ENCODE assay signal across 14 cellular contexts in the genomic region with DNA sequence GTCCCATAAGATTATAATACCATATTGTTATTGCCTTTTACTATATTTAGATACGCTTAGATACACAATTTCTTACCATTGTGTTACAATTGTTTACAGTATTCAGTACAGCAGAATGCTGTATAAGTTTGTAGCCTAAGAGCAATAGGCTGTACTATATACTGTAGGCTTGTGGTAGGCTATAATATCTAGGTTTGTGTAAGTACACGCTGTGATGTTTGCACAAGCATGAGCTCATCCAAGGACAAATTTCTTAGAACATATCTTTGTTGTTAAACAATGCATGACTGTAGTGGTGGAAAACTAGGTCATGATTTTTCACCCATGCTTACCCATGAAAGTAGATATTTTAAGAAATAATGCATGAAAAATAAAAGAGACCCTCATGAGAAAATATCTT.
DNase-seq lines count a peak whose midpoint lies in the region; ATAC-seq and TF ChIP-seq lines count a peak whose summit lies in the region.
"Had no signal": no experiment of that assay in that cellular context is flagged by ENCODE, and none has a peak within 500 bp of the region (broad histone marks: within the 10 kb centered on the region; RNA-seq: fewer than 3 reads in every experiment).

No MANE protein-coding gene starts in this region.

- CTCF ChIA-PET in Panc1 (lab: Charles Lee): no interaction called here

- no peak overlapping the region for H3K4me3 ChIP-seq in Panc1 (ENCODE audit: low read depth in 2 of 2, low read length in 2 of 2)
- no peak overlapping the region for H3K4me3 ChIP-seq in epithelial cell of esophagus (ENCODE audit: low read length)
- H3K4me3 ChIP-seq: BLaER1, GM12878, GM23248 had no signal

- H3K27ac ChIP-seq in Panc1 (ENCODE audit: low read length): no peak overlapping the region
- H3K27ac ChIP-seq: BLaER1, GM23248 had no signal

- H3K27me3 ChIP-seq in Panc1 (ENCODE audit: control insufficient read depth, insufficient read depth, low read length): no peaks in the 10 kb centered on the region
- H3K27me3 ChIP-seq: BLaER1 had no signal

- in situ Hi-C loops in Panc1 (cut with HindIII; ENCODE audit: low pct_unique_long_range_greater_than_20kb, low sequenced_read_pairs): no loop called here

- no peaks in the 10 kb centered on the region for H3K4me1 ChIP-seq in Panc1 (ENCODE audit: control insufficient read depth, insufficient read depth, low read length)
- H3K4me1 ChIP-seq: BLaER1 had no signal

- TF ChIP-seq CTCF in Panc1 (IDR thresholded peaks at IDR 0.05) (no peak), epithelial cell of esophagus (IDR thresholded peaks at IDR 0.05; ENCODE audit: insufficient read depth, low read depth, low read length, missing control alignments) (no peak)

- no peaks in the 10 kb centered on the region for H3K36me3 ChIP-seq in Panc1 (ENCODE audit: control insufficient read depth, insufficient read depth, low read length)
- H3K36me3 ChIP-seq: BLaER1 had no signal

- intact Hi-C loops in Panc1 (cut with micrococcal nuclease; ENCODE audit: unreplicated experiment): no loop called here

- no TSS peak for BruUV-seq in Panc1 (replicated peaks; lab: Mats Ljungman, UMichigan)

- POLR2A ChIA-PET in Panc1 (lab: Charles Lee): no interaction called here

- DNase-seq in SHP77 (lab: John Stamatoyannopoulos, UW) (peak; percentile 3 to 9), SHP77 treated with DMSO at 0.1 percent for 48 hours (lab: John Stamatoyannopoulos, UW) (no peak), Panc1 (ENCODE audit: low read depth, low spot score) (no peak), epithelial cell of esophagus (ENCODE audit: low read depth) (peak; percentile 20), HCEC 1CT (no peak), NCI-H748 (lab: John Stamatoyannopoulos, UW; ENCODE audit: unreplicated experiment) (no peak)
- DNase-seq: 8988T; AML-193; CD4-positive, CD25-positive, alpha-beta regulatory T cell; DMS79; GM23248 had no signal

- ATAC-seq in Panc1: peak; percentile 68
- no peak for ATAC-seq in HG03039 (IDR thresholded peaks at IDR 0.05; ENCODE audit: unreplicated experiment)
- ATAC-seq: GM12878 had no signal

- H3K9me3 ChIP-seq in Panc1 (ENCODE audit: control insufficient read depth, insufficient read depth, low read depth, low read length): no peaks in the 10 kb centered on the region
- H3K9me3 ChIP-seq: BLaER1 had no signal

Comparison
In these comparisons a context has a peak if more than half of its experiments do, and no peak if none do; other contexts are left out.
1. DNase-seq: peak in SHP77 (2 of 2) and epithelial cell of esophagus (single experiment); none in SHP77 treated with DMSO at 0.1 percent for 48 hours (single experiment), Panc1 (single experiment), HCEC 1CT (single experiment) and NCI-H748 (single experiment).